8 cellular contexts compared by ENCODE assay signal in genomic region chr4:155809835-155810234, GRCh38.
DNase-seq lines count a peak whose midpoint lies in the region; ATAC-seq and TF ChIP-seq lines count a peak whose summit lies in the region.

No MANE protein-coding gene starts in this region.

- peak; percentile 61 for TF ChIP-seq CTCF in astrocyte of the spinal cord (IDR thresholded peaks at IDR 0.05; ENCODE audit: low read depth, low read length)

- H3K9me3 Mint-ChIP-seq in stimulated activated naive B cell treated with anti-CD40 and anti-IgM and Interleukin-4, amounts not matched to agents 10 μg/mL and 1 μg/mL and 100 μg/mL, for 72 hours = peaks cover 0 to 1% of the 10 kb centered on the region in 2 donors

- peaks cover 0 to 3% of the 10 kb centered on the region in 2 donors for H3K27me3 Mint-ChIP-seq in stimulated activated naive B cell treated with anti-CD40 and anti-IgM and Interleukin-4, amounts not matched to agents 10 μg/mL and 1 μg/mL and 100 μg/mL, for 72 hours

- H3K27me3 ChIP-seq in iPS DF 6.9 (ENCODE audit: control insufficient read depth, insufficient read depth, low read length) = no peaks in the 10 kb centered on the region

- in situ Hi-C loops in astrocyte of the spinal cord (cut with HindIII; ENCODE audit: low sequenced_read_pairs) = no loop called here

- no peak overlapping the region for H3K4me3 ChIP-seq in astrocyte of the spinal cord (ENCODE audit: low read depth, low read length)
- H3K4me3 ChIP-seq in iPS DF 6.9 (ENCODE audit: low read length) = no peak overlapping the region

- H3K4me3 Mint-ChIP-seq in stimulated activated naive B cell treated with anti-CD40 and anti-IgM and Interleukin-4, amounts not matched to agents 10 μg/mL and 1 μg/mL and 100 μg/mL, for 72 hours = no peak overlapping the region

- H3K4me1 Mint-ChIP-seq in stimulated activated naive B cell treated with anti-CD40 and anti-IgM and Interleukin-4, amounts not matched to agents 10 μg/mL and 1 μg/mL and 100 μg/mL, for 72 hours = no peaks in the 10 kb centered on the region

- no peaks in the 10 kb centered on the region for H3K9me3 ChIP-seq in iPS DF 6.9 (ENCODE audit: control insufficient read depth, insufficient read depth, low read length)

- H3K27ac Mint-ChIP-seq in stimulated activated naive B cell treated with anti-CD40 and anti-IgM and Interleukin-4, amounts not matched to agents 10 μg/mL and 1 μg/mL and 100 μg/mL, for 72 hours = no peak overlapping the region

- no peaks in the 10 kb centered on the region for H3K36me3 Mint-ChIP-seq in stimulated activated naive B cell treated with anti-CD40 and anti-IgM and Interleukin-4, amounts not matched to agents 10 μg/mL and 1 μg/mL and 100 μg/mL, for 72 hours

- no peak overlapping the region for H3K27ac ChIP-seq in iPS DF 6.9 (ENCODE audit: low read length)

- DNase-seq in GDM1 (lab: John Stamatoyannopoulos, UW) = peak; percentile 24
- DNase-seq in NCI-H510A treated with DMSO at 0.1 percent for 48 hours (lab: John Stamatoyannopoulos, UW) = peak; percentile 35
- peak; percentile 91 for DNase-seq in astrocyte of the spinal cord (ENCODE audit: low read depth, low spot score)
- DNase-seq in iPS DF 6.9 (ENCODE audit: low read depth, low spot score) = peak; percentile 61
- peak; percentile 22 for DNase-seq in stimulated activated naive B cell treated with anti-CD40 and anti-IgM and Interleukin-4, amounts not matched to agents 10 μg/mL and 1 μg/mL and 100 μg/mL, for 72 hours
- DNase-seq in stimulated activated CD4-positive, alpha-beta T cell treated with anti-CD3 and anti-CD28 coated beads, Interleukin-12 subunit alpha, Interleukin-12 subunit beta, amount 100 ng/mL, for 4 hours = no peak

- no peaks in the 10 kb centered on the region for H3K36me3 ChIP-seq in iPS DF 6.9 (ENCODE audit: control insufficient read depth, insufficient read depth, low read length)

- ATAC-seq in GM21360 (IDR thresholded peaks at IDR 0.05; ENCODE audit: unreplicated experiment) = peak; percentile 98
- ATAC-seq in HG03460 (IDR thresholded peaks at IDR 0.05; ENCODE audit: unreplicated experiment) = peak; percentile 96
- peak; percentile 94 to 97 for ATAC-seq in stimulated activated naive B cell treated with anti-CD40 and anti-IgM and Interleukin-4, amounts not matched to agents 10 μg/mL and 1 μg/mL and 100 μg/mL, for 72 hours (replicated peaks)

- no CpG with 5 or more reads among the region's 1 CpG for WGBS in iPS DF 6.9 (ENCODE audit: insufficient coverage, insufficient read length)

- no peaks in the 10 kb centered on the region for H3K4me1 ChIP-seq in iPS DF 6.9 (ENCODE audit: control insufficient read depth, insufficient read depth, low read length)
